In genomic region chr22:42016111-42016510, GRCh38 we compare ENCODE assay signal across 37 cellular contexts. TPM values are rescaled to one million over a fixed set of nuclear protein-coding genes. Genes with fewer than 3 reads are reported as not detected.
"Had no signal": no experiment of that assay in that cellular context is flagged by ENCODE, and none has a peak within 500 bp of the region (broad histone marks: within the 10 kb centered on the region; RNA-seq: fewer than 3 reads in every experiment).

No MANE protein-coding gene starts in this region.

- H3K9ac ChIP-seq: KMS-11 had no signal

- H3K27ac ChIP-seq: KMS-11 had no signal

- H3K36me3 ChIP-seq: MG63 had no signal

- H3K4me2 ChIP-seq: KMS-11 had no signal

- H3K27me3 ChIP-seq: MG63 had no signal

- H3K4me3 ChIP-seq: MG63 had no signal

- DNase-seq: Karpas-422, Kasumi-1, KBM-7, KG1, MG63, MM.1S, MV-4-11, NCI-H1048, NCI-H1092, NCI-H1092 treated with DMSO at 0.1 percent for 48 hours, NCI-H1105, NCI-H1105 treated with DMSO at 0.1 percent for 48 hours, NCI-H1417, NCI-H1417 treated with DMSO at 0.1 percent for 48 hours, NCI-H1436, NCI-H1436 treated with DMSO at 0.1 percent for 48 hours, NCI-H146, NCI-H1694, NCI-H1694 treated with DMSO at 0.1 percent for 48 hours, NCI-H187, NCI-H187 treated with DMSO at 0.1 percent for 48 hours, NCI-H1930, NCI-H2029, NCI-H2029 treated with DMSO at 0.1 percent for 48 hours, NCI-H2081, NCI-H2081 treated with DMSO at 0.1 percent for 48 hours, NCI-H2107, NCI-H2171, NCI-H2171 treated with DMSO at 0.1 percent for 48 hours, NCI-H2227 treated with DMSO at 0.1 percent for 48 hours, NCI-H226, NCI-H345, NCI-H446, NCI-H446 treated with DMSO at 0.1 percent for 48 hours had no signal

RNA-seq across cellular contexts. Expression of gene WBP2NL, which starts 17.5 kb away (rescaled TPM):
- total RNA-seq: LHCN-M2 had no signal

RNA-seq across cellular contexts. Expression of gene SEPTIN3, which starts 46.9 kb away (rescaled TPM):
- total RNA-seq: LHCN-M2 had no signal

RNA-seq across cellular contexts. Expression of gene PHETA2, which starts 57.9 kb away (rescaled TPM):
- total RNA-seq: MCF 10A had no signal
